ENCODE assay signal across 9 cellular contexts in genomic region chr1:193069748-193070394, GRCh38. TPM values are rescaled to one million over a fixed set of nuclear protein-coding genes. Genes with fewer than 3 reads are reported as not detected.
A peak's percentile ranks its signal among the peaks of the same experiment; 100 is the strongest.
DNase-seq lines count a peak whose midpoint lies in the region; ATAC-seq and TF ChIP-seq lines count a peak whose summit lies in the region.
"Had no signal": no experiment of that assay in that cellular context is flagged by ENCODE, and none has a peak within 500 bp of the region (broad histone marks: within the 10 kb centered on the region; RNA-seq: fewer than 3 reads in every experiment).

No MANE protein-coding gene starts in this region.

- no peaks in the 10 kb centered on the region for H4K20me1 ChIP-seq in neural cell (ENCODE audit: insufficient read depth)

- peaks cover 28% of the 10 kb centered on the region for H3K36me3 Mint-ChIP-seq in activated naive CD8-positive, alpha-beta T cell treated with anti-CD3 and anti-CD28 coated beads for 36 hours

- H3K9me3 Mint-ChIP-seq in activated naive CD8-positive, alpha-beta T cell treated with anti-CD3 and anti-CD28 coated beads for 36 hours = peaks cover 3% of the 10 kb centered on the region

- TF ChIP-seq EP300 in neural cell (conservative IDR thresholded peaks at IDR 0.05; ENCODE audit: poor library complexity, severe bottlenecking) = no peak

- in situ Hi-C loops in KBM-7 (cut with MboI; ENCODE audit: low pct_unique_long_range_greater_than_20kb, low sequenced_read_pairs) = no loop called here

- peaks cover 63% of the 10 kb centered on the region for H3K79me2 ChIP-seq in neural cell (replicated peaks; ENCODE audit: insufficient read depth, low read length)

- peaks cover 49% of the 10 kb centered on the region for H3K4me1 Mint-ChIP-seq in activated naive CD8-positive, alpha-beta T cell treated with anti-CD3 and anti-CD28 coated beads for 36 hours

- TF ChIP-seq CTCF in neural cell (IDR thresholded peaks at IDR 0.05; ENCODE audit: poor library complexity, severe bottlenecking) = peak; percentile 32

- no peak overlapping the region for H3K4me3 ChIP-seq in neural cell (ENCODE audit: low read length)

- H3K4me2 ChIP-seq in neural cell (ENCODE audit: low read length) = no peak overlapping the region

- no peak overlapping the region for H3K27ac ChIP-seq in neural cell (ENCODE audit: low read length)
- H3K27ac ChIP-seq: neutrophil had no signal

- no peaks in the 10 kb centered on the region for H3K27me3 ChIP-seq in neural cell (ENCODE audit: insufficient read depth, low read depth, low read length)
- H3K27me3 ChIP-seq: neutrophil had no signal

- ATAC-seq in HG03039 (IDR thresholded peaks at IDR 0.05; ENCODE audit: unreplicated experiment) (no peak), GM21723 (IDR thresholded peaks at IDR 0.05; ENCODE audit: unreplicated experiment) (no peak)

- H3F3A ChIP-seq in neural cell (ENCODE audit: insufficient read depth, low read length, poor library complexity, severe bottlenecking) = no peaks in the 10 kb centered on the region

- H3K4me3 Mint-ChIP-seq in activated naive CD8-positive, alpha-beta T cell treated with anti-CD3 and anti-CD28 coated beads for 36 hours = no peak overlapping the region

- H3K27me3 Mint-ChIP-seq in activated naive CD8-positive, alpha-beta T cell treated with anti-CD3 and anti-CD28 coated beads for 36 hours = no peaks in the 10 kb centered on the region

- H2AFZ ChIP-seq in neural cell (ENCODE audit: low read depth, low read length) = no peak overlapping the region

- peak overlapping the region; percentile 78 for H3K27ac Mint-ChIP-seq in activated naive CD8-positive, alpha-beta T cell treated with anti-CD3 and anti-CD28 coated beads for 36 hours

- H3K9me3 ChIP-seq in neural cell (ENCODE audit: low read length) = no peaks in the 10 kb centered on the region
- H3K9me3 ChIP-seq: neutrophil had no signal

- peak; percentile 46 for DNase-seq in NCI-H82 (lab: John Stamatoyannopoulos, UW)
- no peak for DNase-seq in NCI-H82 treated with DMSO at 0.1 percent for 48 hours (lab: John Stamatoyannopoulos, UW; ENCODE audit: unreplicated experiment)
- peak; percentile 46 for DNase-seq in KBM-7
- no peak for DNase-seq in activated naive CD8-positive, alpha-beta T cell treated with anti-CD3 and anti-CD28 coated beads for 36 hours
- DNase-seq in 8988T = no peak

- H3K36me3 ChIP-seq in neural cell (ENCODE audit: insufficient read depth, low read length) = no peaks in the 10 kb centered on the region

- no peaks in the 10 kb centered on the region for H3K9me2 ChIP-seq in neural cell (ENCODE audit: insufficient read depth, low read length)

- H3K9ac ChIP-seq in neural cell (ENCODE audit: low read length) = no peak overlapping the region

- TF ChIP-seq RAD21 in neural cell (conservative IDR thresholded peaks at IDR 0.05) = no peak

TF ChIP-seq in neural cell, 6 proteins besides CTCF, POLR2A, EP300 and RAD21:
- TF ChIP-seq MXI1 (conservative IDR thresholded peaks at IDR 0.05; ENCODE audit: poor library complexity, severe bottlenecking) = no peak

RNA-seq across cellular contexts. Expression of gene RO60, which starts 10.5 kb away (rescaled TPM):
- 10 to 100 TPM; 58.2 to 62.0 TPM for total RNA-seq in activated naive CD8-positive, alpha-beta T cell treated with anti-CD3 and anti-CD28 coated beads for 36 hours
- 36.7 and 41.1 TPM in 2 replicates for polyA plus RNA-seq in neural cell
- 297 and 343 TPM in 2 replicates for polyA minus RNA-seq in neural cell

RNA-seq across cellular contexts. Expression of gene UCHL5, which starts 10.7 kb away (rescaled TPM):
- total RNA-seq in activated naive CD8-positive, alpha-beta T cell treated with anti-CD3 and anti-CD28 coated beads for 36 hours = 100 to 1,000 TPM; 118 to 129 TPM
- polyA plus RNA-seq in neural cell = 24.4 and 28.8 TPM in 2 replicates
- polyA minus RNA-seq in neural cell = 69.6 and 78.3 TPM in 2 replicates

RNA-seq across cellular contexts. Expression of gene GLRX2, which starts 35.3 kb away (rescaled TPM):
- 10 to 100 TPM; 36.7 to 40.4 TPM for total RNA-seq in activated naive CD8-positive, alpha-beta T cell treated with anti-CD3 and anti-CD28 coated beads for 36 hours
- polyA plus RNA-seq in neural cell = 4.8 and 6.6 TPM in 2 replicates
- polyA minus RNA-seq in neural cell = 3.5 and 3.9 TPM in 2 replicates

RNA-seq across cellular contexts. Expression of gene CDC73, which starts 52.0 kb away (rescaled TPM):
- 10 to 100 TPM; 46.3 to 47.0 TPM for total RNA-seq in activated naive CD8-positive, alpha-beta T cell treated with anti-CD3 and anti-CD28 coated beads for 36 hours
- 10.4 and 11.9 TPM in 2 replicates for polyA plus RNA-seq in neural cell
- 45.5 and 52.6 TPM in 2 replicates for polyA minus RNA-seq in neural cell

Comparison
In these comparisons a context has a peak if more than half of its experiments do, and no peak if none do; other contexts are left out.
1. DNase-seq: peak in NCI-H82 (single experiment) and KBM-7 (single experiment); none in NCI-H82 treated with DMSO at 0.1 percent for 48 hours (single experiment), activated naive CD8-positive, alpha-beta T cell treated with anti-CD3 and anti-CD28 coated beads for 36 hours (single experiment) and 8988T (single experiment).